1 cellular context compared by ENCODE assay signal in the genomic region with DNA sequence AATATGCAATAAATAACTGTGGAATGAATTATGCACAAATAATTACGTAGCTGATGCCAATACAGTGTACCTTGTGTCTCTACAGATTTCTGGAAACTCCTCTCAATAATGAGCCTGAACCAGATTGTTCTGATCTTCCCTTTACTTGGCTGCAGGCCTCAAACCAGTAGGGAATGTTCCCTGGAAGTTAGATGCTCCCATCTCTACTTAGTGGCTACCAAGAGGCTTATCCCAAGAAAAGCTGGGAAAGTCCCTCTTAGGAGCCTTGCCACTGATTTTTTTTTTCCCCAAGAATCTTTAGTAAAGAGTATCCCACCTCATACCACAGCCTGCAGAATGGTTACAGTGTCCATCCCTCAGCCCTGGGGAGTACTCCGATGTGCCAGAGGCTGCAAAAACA.
TF ChIP-seq lines count a peak whose summit lies in the region.

No MANE protein-coding gene starts in this region.

TF ChIP-seq in IMR-90, 13 proteins besides CTCF, POLR2A, EP300 and RAD21 (continued from another document):
- TF ChIP-seq, protein P1, sequence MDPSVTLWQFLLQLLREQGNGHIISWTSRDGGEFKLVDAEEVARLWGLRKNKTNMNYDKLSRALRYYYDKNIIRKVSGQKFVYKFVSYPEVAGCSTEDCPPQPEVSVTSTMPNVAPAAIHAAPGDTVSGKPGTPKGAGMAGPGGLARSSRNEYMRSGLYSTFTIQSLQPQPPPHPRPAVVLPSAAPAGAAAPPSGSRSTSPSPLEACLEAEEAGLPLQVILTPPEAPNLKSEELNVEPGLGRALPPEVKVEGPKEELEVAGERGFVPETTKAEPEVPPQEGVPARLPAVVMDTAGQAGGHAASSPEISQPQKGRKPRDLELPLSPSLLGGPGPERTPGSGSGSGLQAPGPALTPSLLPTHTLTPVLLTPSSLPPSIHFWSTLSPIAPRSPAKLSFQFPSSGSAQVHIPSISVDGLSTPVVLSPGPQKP (IDR thresholded peaks at IDR 0.05; ENCODE audit: borderline replicate concordance, low read depth, low read length) = no peak
- no peak for TF ChIP-seq CHD1 (IDR thresholded peaks at IDR 0.05; ENCODE audit: low read depth, low read length)
- no peak for TF ChIP-seq BHLHE40 (IDR thresholded peaks at IDR 0.05; ENCODE audit: low read depth, low read length)
- TF ChIP-seq NFE2L2 (IDR thresholded peaks at IDR 0.05; ENCODE audit: low read depth, low read length) = no peak
- no peak for TF ChIP-seq FOS (IDR thresholded peaks at IDR 0.05; ENCODE audit: low read depth, low read length)
- no peak for TF ChIP-seq RFX5 (IDR thresholded peaks at IDR 0.05; ENCODE audit: low read depth, low read length)
- no peak for TF ChIP-seq CEBPB (IDR thresholded peaks at IDR 0.05; ENCODE audit: low read depth, low read length)
- TF ChIP-seq RCOR1 (IDR thresholded peaks at IDR 0.05; ENCODE audit: insufficient replicate concordance, low read length) = no peak
- TF ChIP-seq, protein P2, sequence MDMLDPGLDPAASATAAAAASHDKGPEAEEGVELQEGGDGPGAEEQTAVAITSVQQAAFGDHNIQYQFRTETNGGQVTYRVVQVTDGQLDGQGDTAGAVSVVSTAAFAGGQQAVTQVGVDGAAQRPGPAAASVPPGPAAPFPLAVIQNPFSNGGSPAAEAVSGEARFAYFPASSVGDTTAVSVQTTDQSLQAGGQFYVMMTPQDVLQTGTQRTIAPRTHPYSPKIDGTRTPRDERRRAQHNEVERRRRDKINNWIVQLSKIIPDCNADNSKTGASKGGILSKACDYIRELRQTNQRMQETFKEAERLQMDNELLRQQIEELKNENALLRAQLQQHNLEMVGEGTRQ (IDR thresholded peaks at IDR 0.05; ENCODE audit: low read depth, low read length) = no peak
- no peak for TF ChIP-seq MXI1 (IDR thresholded peaks at IDR 0.05; ENCODE audit: borderline replicate concordance, low read depth, low read length)
